ENCODE assay signal across 28 cellular contexts in genomic region chr17:29954405-29954804, GRCh38. TPM values are rescaled to one million over a fixed set of nuclear protein-coding genes. Genes with fewer than 3 reads are reported as not detected.
DNase-seq lines count a peak whose midpoint lies in the region; ATAC-seq, FAIRE-seq and TF ChIP-seq lines count a peak whose summit lies in the region.
"Had no signal": no experiment of that assay in that cellular context is flagged by ENCODE, and none has a peak within 500 bp of the region (broad histone marks: within the 10 kb centered on the region; RNA-seq: fewer than 3 reads in every experiment).

No MANE protein-coding gene starts in this region.

- no peak overlapping the region for H3K4me3 Mint-ChIP-seq in activated CD4-positive, alpha-beta T cell treated with anti-CD3 and anti-CD28 coated beads for 36 hours
- H3K4me3 Mint-ChIP-seq: CD8-positive, alpha-beta memory T cell; immature natural killer cell; natural killer cell; stimulated activated naive B cell treated with anti-CD40 and anti-IgM and Interleukin-4, amounts not matched to agents 10 μg/mL and 1 μg/mL and 100 μg/mL, for 72 hours; T-helper 17 cell had no signal

- H3K4me2 ChIP-seq in mesendoderm (ENCODE audit: low read length): no peak overlapping the region

- no peaks in the 10 kb centered on the region for H3K4me1 ChIP-seq in cardiac muscle cell (ENCODE audit: low read depth)
- H3K4me1 ChIP-seq in right cardiac atrium (ENCODE audit: control insufficient read depth, insufficient read depth, low read length): no peaks in the 10 kb centered on the region
- no peaks in the 10 kb centered on the region for H3K4me1 ChIP-seq in HEK293 (ENCODE audit: control insufficient read depth, insufficient read depth, low read length)
- H3K4me1 ChIP-seq in mesendoderm (ENCODE audit: control insufficient read depth, low read depth, low read length): no peaks in the 10 kb centered on the region
- H3K4me1 ChIP-seq: breast epithelium, heart right ventricle, left lung, uterus had no signal

- no peak overlapping the region for H3K56ac ChIP-seq in mesendoderm (ENCODE audit: low read length)

- no peak overlapping the region for H2BK5ac ChIP-seq in mesendoderm (ENCODE audit: low read length)

- no peak overlapping the region for H3K27ac Mint-ChIP-seq in activated CD4-positive, alpha-beta T cell treated with anti-CD3 and anti-CD28 coated beads for 36 hours
- H3K27ac Mint-ChIP-seq: immature natural killer cell; natural killer cell; stimulated activated naive B cell treated with anti-CD40 and anti-IgM and Interleukin-4, amounts not matched to agents 10 μg/mL and 1 μg/mL and 100 μg/mL, for 72 hours; T-helper 17 cell had no signal

- H3K4me1 Mint-ChIP-seq in activated CD4-positive, alpha-beta T cell treated with anti-CD3 and anti-CD28 coated beads for 36 hours: no peaks in the 10 kb centered on the region
- H3K4me1 Mint-ChIP-seq: CD8-positive, alpha-beta memory T cell; immature natural killer cell; natural killer cell had no signal

- H3K4me3 ChIP-seq in cardiac muscle cell (no peak overlapping the region), right cardiac atrium (ENCODE audit: low read length) (no peak overlapping the region), HEK293 (ENCODE audit: low read depth, low read length) (no peak overlapping the region), astrocyte of the spinal cord (ENCODE audit: low read depth, low read length) (no peak overlapping the region), mesendoderm (ENCODE audit: low read length) (no peak overlapping the region)
- H3K4me3 ChIP-seq: breast epithelium, heart right ventricle, left lung, uterus had no signal

- H3K79me2 ChIP-seq in mesendoderm (ENCODE audit: control insufficient read depth, insufficient read depth, low read length): no peaks in the 10 kb centered on the region

- CTCF ChIA-PET in HEK293 (lab: Yijun Ruan, JAX): interaction anchor here (0.7 to 1.0 kb wide), 2 partner anchors 13 to 23 kb away, joined by 4 read pairs; partner anchors contain the start of gene EFCAB5
- CTCF ChIA-PET in activated CD4-positive, alpha-beta T cell treated with anti-CD3 and anti-CD28 coated beads for 36 hours (lab: Charles Lee): interaction anchor here (1.0 kb wide), 1 partner anchor 147 kb away, joined by 3 read pairs; no protein-coding TSS in a partner anchor

- H3K18ac ChIP-seq in mesendoderm (ENCODE audit: low read length): no peak overlapping the region

- no peaks in the 10 kb centered on the region for H3K36me3 ChIP-seq in cardiac muscle cell
- H3K36me3 ChIP-seq in HEK293 (ENCODE audit: control insufficient read depth in 2 of 2, insufficient read depth in 1 of 2, low read length in 2 of 2): no peaks in the 10 kb centered on the region
- no peaks in the 10 kb centered on the region for H3K36me3 ChIP-seq in mesendoderm (ENCODE audit: control insufficient read depth, insufficient read depth, low read length)
- H3K36me3 ChIP-seq: breast epithelium, heart right ventricle, left lung, uterus had no signal

- no peaks in the 10 kb centered on the region for H3K9me3 ChIP-seq in cardiac muscle cell (ENCODE audit: low read depth)
- H3K9me3 ChIP-seq in right cardiac atrium (ENCODE audit: control insufficient read depth, low read length): no peaks in the 10 kb centered on the region
- H3K9me3 ChIP-seq in HEK293 (ENCODE audit: control insufficient read depth, insufficient read depth, low read depth, low read length): no peaks in the 10 kb centered on the region
- H3K9me3 ChIP-seq: uterus had no signal

- intact Hi-C loops in right cardiac atrium (cut with DNase I): no loop called here
- intact Hi-C loops in activated CD4-positive, alpha-beta T cell treated with anti-CD3 and anti-CD28 coated beads for 36 hours (cut with DNase I, micrococcal nuclease): no loop called here

- TF ChIP-seq CTCF in cardiac muscle cell (IDR thresholded peaks at IDR 0.05; ENCODE audit: low read depth, low read length) (peak; percentile 15), HEK293 (tag by site-specific recombination; IDR thresholded peaks at IDR 0.05) (no peak), astrocyte of the spinal cord (IDR thresholded peaks at IDR 0.05; ENCODE audit: low read depth, low read length) (peak; percentile 2), D721Med (IDR thresholded peaks at IDR 0.05; ENCODE audit: insufficient read depth, missing control alignments) (no peak)

- H3K9ac ChIP-seq in mesendoderm (ENCODE audit: low read length): no peak overlapping the region

- no peak for FAIRE-seq in D721Med (lab: Jason Lieb, UNC)
- FAIRE-seq: endometrium, HTR-8/SVneo had no signal

- no peaks in the 10 kb centered on the region for H3K79me1 ChIP-seq in mesendoderm (ENCODE audit: low read length)

- H3K27me3 Mint-ChIP-seq in activated CD4-positive, alpha-beta T cell treated with anti-CD3 and anti-CD28 coated beads for 36 hours: no peaks in the 10 kb centered on the region
- H3K27me3 Mint-ChIP-seq: stimulated activated naive B cell treated with anti-CD40 and anti-IgM and Interleukin-4, amounts not matched to agents 10 μg/mL and 1 μg/mL and 100 μg/mL, for 72 hours; T-helper 17 cell had no signal

- H4K8ac ChIP-seq in mesendoderm (ENCODE audit: low read depth, low read length): no peak overlapping the region

- in situ Hi-C loops in astrocyte of the spinal cord (cut with HindIII; ENCODE audit: low sequenced_read_pairs): no loop called here

- no peak overlapping the region for H4K5ac ChIP-seq in mesendoderm (ENCODE audit: low read length)

- H3K23ac ChIP-seq in mesendoderm (ENCODE audit: low read length): no peak overlapping the region

- no peak overlapping the region for H3K27ac ChIP-seq in cardiac muscle cell
- no peak overlapping the region for H3K27ac ChIP-seq in right cardiac atrium (ENCODE audit: low read length)
- no peak overlapping the region for H3K27ac ChIP-seq in HEK293 (ENCODE audit: extremely low read depth, low read depth, low read length)
- H3K27ac ChIP-seq in mesendoderm (ENCODE audit: low read depth, low read length): no peak overlapping the region
- H3K27ac ChIP-seq: breast epithelium, heart right ventricle, left lung, uterus had no signal

- no peaks in the 10 kb centered on the region for H3K36me3 Mint-ChIP-seq in activated CD4-positive, alpha-beta T cell treated with anti-CD3 and anti-CD28 coated beads for 36 hours (ENCODE audit: low read depth)
- H3K36me3 Mint-ChIP-seq: immature natural killer cell, natural killer cell had no signal

- no peak overlapping the region for H2BK15ac ChIP-seq in mesendoderm (replicated peaks; ENCODE audit: low read depth)

- WGBS in right cardiac atrium: 83% methylated on average over 4 of the region's 4 CpGs
- no CpG with 5 or more reads among the region's 4 CpGs for WGBS in mesendoderm (ENCODE audit: extremely low coverage, insufficient coverage, low lambda C conversion rate)

- H3K27me3 ChIP-seq in cardiac muscle cell: no peaks in the 10 kb centered on the region
- no peaks in the 10 kb centered on the region for H3K27me3 ChIP-seq in right cardiac atrium (ENCODE audit: control insufficient read depth, insufficient read depth)
- H3K27me3 ChIP-seq in mesendoderm (ENCODE audit: insufficient read depth, low read length, poor library complexity): no peaks in the 10 kb centered on the region
- H3K27me3 ChIP-seq: breast epithelium, heart right ventricle, left lung, uterus had no signal

- POLR2A ChIA-PET in HEK293 (lab: Yijun Ruan, JAX): no interaction called here
- POLR2A ChIA-PET in activated CD4-positive, alpha-beta T cell treated with anti-CD3 and anti-CD28 coated beads for 36 hours (lab: Charles Lee): no interaction called here

- H2BK120ac ChIP-seq in mesendoderm (ENCODE audit: low read depth, low read length): no peak overlapping the region

- DNase-seq in cardiac muscle cell (ENCODE audit: low read depth in 1 of 2, low spot score in 1 of 2) (no peak), right cardiac atrium (no peak), astrocyte of the spinal cord (ENCODE audit: low read depth, low spot score) (no peak), mesendoderm (peak; percentile 8), OCI-M2 (lab: John Stamatoyannopoulos, UW; ENCODE audit: unreplicated experiment) (no peak), D721Med (ENCODE audit: insufficient read length, low spot score) (no peak)
- no peak for DNase-seq in activated CD4-positive, alpha-beta T cell treated with anti-CD3 and anti-CD28 coated beads for 36 hours
- DNase-seq: activated effector memory CD4-positive, alpha-beta T cell treated with anti-CD3 and anti-CD28 coated beads, Interleukin-2, amount 50 U/mL, for 16 hours; CD8-positive, alpha-beta memory T cell; cortex of kidney; DMS79 treated with DMSO at 0.1 percent for 48 hours; heart right ventricle; immature natural killer cell; left lung; midbrain; natural killer cell; NCI-H2081 treated with DMSO at 0.1 percent for 48 hours; NCI-H510A; retina; stimulated activated CD4-positive, alpha-beta T cell treated with anti-CD3 and anti-CD28 coated beads, Interleukin-2, amount 100 ng/mL, for 48 hours; stimulated activated naive B cell treated with anti-CD40 and anti-IgM and Interleukin-4, amounts not matched to agents 10 μg/mL and 1 μg/mL and 100 μg/mL, for 72 hours; T-helper 17 cell; uterus had no signal

- peaks cover 6% of the 10 kb centered on the region for H3K9me3 Mint-ChIP-seq in activated CD4-positive, alpha-beta T cell treated with anti-CD3 and anti-CD28 coated beads for 36 hours (ENCODE audit: low read depth)
- H3K9me3 Mint-ChIP-seq: immature natural killer cell, natural killer cell had no signal

- H3K4ac ChIP-seq in mesendoderm (ENCODE audit: low read depth, low read length): no peak overlapping the region

- no peak for ATAC-seq in right cardiac atrium
- no peak for ATAC-seq in activated CD4-positive, alpha-beta T cell treated with anti-CD3 and anti-CD28 coated beads for 36 hours
- ATAC-seq: heart right ventricle; left lung; natural killer cell; stimulated activated naive B cell treated with anti-CD40 and anti-IgM and Interleukin-4, amounts not matched to agents 10 μg/mL and 1 μg/mL and 100 μg/mL, for 72 hours; T-helper 17 cell had no signal

- H2AK5ac ChIP-seq in mesendoderm (ENCODE audit: low read length): no peak overlapping the region

TF ChIP-seq in HEK293, 187 proteins besides CTCF, POLR2A, EP300 and RAD21 (continues in another document):
- no peak for TF ChIP-seq ZNF521 (tag by site-specific recombination; IDR thresholded peaks at IDR 0.05)
- TF ChIP-seq SETDB1 (IDR thresholded peaks at IDR 0.05; ENCODE audit: insufficient read length, low read length): peak; percentile 51

RNA-seq across cellular contexts. Expression of gene EFCAB5, which starts 13.0 kb away (rescaled TPM):
- total RNA-seq in cardiac muscle cell (0.12 and 0.88 TPM in 2 replicates), right cardiac atrium (1 to 10 TPM in 1 of 4 donors, under 1 TPM in 2, not detected in 1; 0.43 to 1.1 (median 0.47) TPM)
- polyA plus RNA-seq in cardiac muscle cell (1.2 and 1.5 TPM in 2 replicates), right cardiac atrium (0.18 TPM)
- polyA plus RNA-seq in mesendoderm (2013, experiment 1 of 2): 0.13 TPM
- polyA plus RNA-seq in mesendoderm (2013, experiment 2 of 2): 0.08 TPM
- under 1 TPM; 0.27 to 0.54 TPM for total RNA-seq in activated CD4-positive, alpha-beta T cell treated with anti-CD3 and anti-CD28 coated beads for 36 hours
- total RNA-seq: RPMI7951 had no signal

RNA-seq across cellular contexts. Expression of gene SSH2, which starts 24.4 kb away (rescaled TPM):
- total RNA-seq in cardiac muscle cell: 25.8 and 32.4 TPM in 2 replicates
- polyA plus RNA-seq in cardiac muscle cell: 36.7 and 43.2 TPM in 2 replicates
- total RNA-seq in right cardiac atrium: 10 to 100 TPM; 37.3 to 43.5 (median 38.0) TPM
- polyA plus RNA-seq in right cardiac atrium: 18.8 TPM
- polyA plus RNA-seq in mesendoderm (2013, experiment 1 of 2): 9.4 TPM
- polyA plus RNA-seq in mesendoderm (2013, experiment 2 of 2): 10.9 TPM
- total RNA-seq in activated CD4-positive, alpha-beta T cell treated with anti-CD3 and anti-CD28 coated beads for 36 hours: 10 to 100 TPM; 32.6 to 36.1 TPM

Comparison
In these comparisons a context has a peak if more than half of its experiments do, and no peak if none do; other contexts are left out.
1. CTCF ChIP-seq: peak in cardiac muscle cell (single experiment) and astrocyte of the spinal cord (single experiment); none in HEK293 (single experiment) and D721Med (single experiment).